Comparison of ENCODE assay signal across 18 cellular contexts in genomic region chr7:126698909-126699308, GRCh38.
"Had no signal": no experiment of that assay in that cellular context is flagged by ENCODE, and none has a peak within 500 bp of the region (broad histone marks: within the 10 kb centered on the region; RNA-seq: fewer than 3 reads in every experiment).

No MANE protein-coding gene starts in this region.

- H3K27me3 ChIP-seq: esophagus squamous epithelium, neutrophil, tibial artery had no signal

- DNase-seq: activated CD4-positive, alpha-beta T cell treated with anti-CD3 and anti-CD28 coated beads, Interleukin-2, amount 50 U/mL, for 1 hour; activated CD8-positive, alpha-beta memory T cell treated with anti-CD3 and anti-CD28 coated beads for 24 hours; activated naive CD8-positive, alpha-beta T cell treated with anti-CD3 and anti-CD28 coated beads for 36 hours; amygdala; central memory CD4-positive, alpha-beta T cell; esophagus squamous epithelium; hippocampal formation; kidney glomerular epithelial cell; mesendoderm; natural killer cell; retina; stimulated activated CD4-positive, alpha-beta T cell treated with anti-CD3 and anti-CD28 coated beads, Interleukin-2, amount 100 ng/mL, for 48 hours; stimulated activated naive B cell treated with anti-CD40 and anti-IgM and Interleukin-4, amounts not matched to agents 10 μg/mL and 1 μg/mL and 100 μg/mL, for 72 hours; tibial artery had no signal

- H3K36me3 ChIP-seq: esophagus squamous epithelium, neutrophil, tibial artery had no signal

- H3K4me1 ChIP-seq: esophagus squamous epithelium, tibial artery had no signal

- H3K4me3 ChIP-seq: coronary artery, esophagus squamous epithelium, tibial artery had no signal

- ATAC-seq: natural killer cell; stimulated activated naive B cell treated with anti-CD40 and anti-IgM and Interleukin-4, amounts not matched to agents 10 μg/mL and 1 μg/mL and 100 μg/mL, for 72 hours had no signal

- FAIRE-seq: TTC549, urothelium cell line had no signal

- H3K27ac ChIP-seq: coronary artery, esophagus squamous epithelium, neutrophil, tibial artery had no signal

- H3K9me3 ChIP-seq: esophagus squamous epithelium, neutrophil, tibial artery had no signal
